ENCODE assay signal across 19 cellular contexts in genomic region chr15:74837482-74837881, GRCh38. TPM values are rescaled to one million over a fixed set of nuclear protein-coding genes. Genes with fewer than 3 reads are reported as not detected.
DNase-seq lines count a peak whose midpoint lies in the region; ATAC-seq, FAIRE-seq and TF ChIP-seq lines count a peak whose summit lies in the region.
"Had no signal": no experiment of that assay in that cellular context is flagged by ENCODE, and none has a peak within 500 bp of the region (broad histone marks: within the 10 kb centered on the region; RNA-seq: fewer than 3 reads in every experiment).

No MANE protein-coding gene starts in this region.

- H3K27ac ChIP-seq in transverse colon: no peak overlapping the region
- H3K27ac ChIP-seq: 22Rv1, PC-9, SK-N-MC had no signal

- no peaks in the 10 kb centered on the region for H3K9me3 ChIP-seq in transverse colon
- H3K9me3 ChIP-seq: BLaER1 treated with 17β-estradiol and CSF1 and Interleukin-3, amounts not matched to agents 10 nM and 100 nM; MG63 had no signal

- H3K27me3 ChIP-seq in transverse colon: no peaks in the 10 kb centered on the region
- H3K27me3 ChIP-seq: BLaER1 treated with 17β-estradiol and CSF1 and Interleukin-3, amounts not matched to agents 10 nM and 100 nM; MG63 had no signal

- ATAC-seq in activated CD8-positive, alpha-beta T cell treated with anti-CD3 and anti-CD28 coated beads for 36 hours: peak; percentile 25
- ATAC-seq in activated CD8-positive, alpha-beta T cell treated with anti-CD3 and anti-CD28 coated beads, Interleukin-2, amount 10 ng/mL, durations not matched to agents 7 days and 5 days: no peak
- ATAC-seq in GM21360 (IDR thresholded peaks at IDR 0.05; ENCODE audit: unreplicated experiment): no peak
- ATAC-seq in activated naive CD8-positive, alpha-beta T cell treated with anti-CD3 and anti-CD28 coated beads, Interleukin-2, amount 50 U/mL, for 24 hours: no peak

- H3K27me3 Mint-ChIP-seq in activated CD8-positive, alpha-beta T cell treated with anti-CD3 and anti-CD28 coated beads for 36 hours: no peaks in the 10 kb centered on the region
- H3K27me3 Mint-ChIP-seq in activated CD8-positive, alpha-beta T cell treated with anti-CD3 and anti-CD28 coated beads, Interleukin-2, amount 10 ng/mL, durations not matched to agents 7 days and 5 days (ENCODE audit: low read depth): no peaks in the 10 kb centered on the region
- H3K27me3 Mint-ChIP-seq in brain: peaks cover 9% of the 10 kb centered on the region
- peaks cover 10% of the 10 kb centered on the region for H3K27me3 Mint-ChIP-seq in nephron progenitor cell (ENCODE audit: low read depth, poor library complexity)
- H3K27me3 Mint-ChIP-seq in activated naive CD8-positive, alpha-beta T cell treated with anti-CD3 and anti-CD28 coated beads, Interleukin-2, amount 50 U/mL, for 24 hours: no peaks in the 10 kb centered on the region

- CTCF ChIA-PET in activated CD8-positive, alpha-beta T cell treated with anti-CD3 and anti-CD28 coated beads for 36 hours (lab: Charles Lee): interaction anchor here (0.7 to 3.1 kb wide), 5 partner anchors 9 to 69 kb away, joined by 3 to 15 read pairs (median 11); partner anchors contain the start of gene CPLX3
- CTCF ChIA-PET in activated CD8-positive, alpha-beta T cell treated with anti-CD3 and anti-CD28 coated beads, Interleukin-2, amount 10 ng/mL, durations not matched to agents 7 days and 5 days (lab: Charles Lee): interaction anchor here (0.9 to 1.8 kb wide), 7 partner anchors 10 to 68 kb away, joined by 4 to 10 read pairs (median 5); no protein-coding TSS in a partner anchor

- H3K4me1 ChIP-seq in transverse colon: peaks cover 13 to 18% (median 17%) of the 10 kb centered on the region in 4 donors

- FAIRE-seq in GM19239 (lab: Jason Lieb, UNC): no peak
- FAIRE-seq: GM18507 had no signal

- H3K36me3 Mint-ChIP-seq in activated CD8-positive, alpha-beta T cell treated with anti-CD3 and anti-CD28 coated beads for 36 hours (ENCODE audit: low read depth): peaks cover 11% of the 10 kb centered on the region
- H3K36me3 Mint-ChIP-seq in activated CD8-positive, alpha-beta T cell treated with anti-CD3 and anti-CD28 coated beads, Interleukin-2, amount 10 ng/mL, durations not matched to agents 7 days and 5 days (ENCODE audit: low read depth): peaks cover 40% of the 10 kb centered on the region
- H3K36me3 Mint-ChIP-seq in brain (peaks cover 4% of the 10 kb centered on the region), nephron progenitor cell (ENCODE audit: low read depth) (no peaks in the 10 kb centered on the region)
- peaks cover 8% of the 10 kb centered on the region for H3K36me3 Mint-ChIP-seq in activated naive CD8-positive, alpha-beta T cell treated with anti-CD3 and anti-CD28 coated beads, Interleukin-2, amount 50 U/mL, for 24 hours (ENCODE audit: low read depth)

- no peak overlapping the region for H3K27ac Mint-ChIP-seq in activated CD8-positive, alpha-beta T cell treated with anti-CD3 and anti-CD28 coated beads for 36 hours
- H3K27ac Mint-ChIP-seq in activated CD8-positive, alpha-beta T cell treated with anti-CD3 and anti-CD28 coated beads, Interleukin-2, amount 10 ng/mL, durations not matched to agents 7 days and 5 days: no peak overlapping the region
- H3K27ac Mint-ChIP-seq in brain (peak overlapping the region in 3 of 5 experiments; percentile 10 to 38 (median 12)), nephron progenitor cell (peak overlapping the region; percentile 54)
- no peak overlapping the region for H3K27ac Mint-ChIP-seq in activated naive CD8-positive, alpha-beta T cell treated with anti-CD3 and anti-CD28 coated beads, Interleukin-2, amount 50 U/mL, for 24 hours

- intact Hi-C loops in activated CD8-positive, alpha-beta T cell treated with anti-CD3 and anti-CD28 coated beads for 36 hours (cut with micrococcal nuclease): no loop called here
- intact Hi-C loops in transverse colon (cut with DNase I; ENCODE audit: low total_unique reads): no loop called here

- TF ChIP-seq EP300 in transverse colon (IDR thresholded peaks at IDR 0.05; ENCODE audit: low read depth): no peak

- DNase-seq in activated CD8-positive, alpha-beta T cell treated with anti-CD3 and anti-CD28 coated beads for 36 hours: peak; percentile 26
- DNase-seq in activated CD8-positive, alpha-beta T cell treated with anti-CD3 and anti-CD28 coated beads, Interleukin-2, amount 10 ng/mL, durations not matched to agents 7 days and 5 days: no peak
- DNase-seq in nephron progenitor cell: no peak
- no peak for DNase-seq in activated naive CD8-positive, alpha-beta T cell treated with anti-CD3 and anti-CD28 coated beads, Interleukin-2, amount 50 U/mL, for 24 hours
- DNase-seq in transverse colon: no peak
- no peak for DNase-seq in GM19239 (ENCODE audit: insufficient read length, low spot score)
- DNase-seq: EL, MG63, NCI-H1105 treated with DMSO at 0.1 percent for 48 hours, NCI-H187 treated with DMSO at 0.1 percent for 48 hours, NCI-H446, PC-9 had no signal

- in situ Hi-C loops in transverse colon (cut with MboI; ENCODE audit: low pct_ligation_motif_present in 1 of 4, low pct_unique_long_range_greater_than_20kb in 1 of 4, low sequenced_read_pairs in 3 of 4): loop anchor here in 1 of 4 donors (10.0 kb wide), 1 partner anchor 67 kb away; the partner anchor contains the start of gene FAM219B

- no peak for TF ChIP-seq POLR2A in transverse colon (IDR thresholded peaks at IDR 0.05)

- H3K4me3 ChIP-seq in transverse colon: no peak overlapping the region
- H3K4me3 ChIP-seq: BLaER1 treated with 17β-estradiol and CSF1 and Interleukin-3, amounts not matched to agents 10 nM and 100 nM; MG63; PC-9; SK-N-MC had no signal

- H3K36me3 ChIP-seq in transverse colon: no peaks in the 10 kb centered on the region

- no peaks in the 10 kb centered on the region for H3K9me3 Mint-ChIP-seq in activated CD8-positive, alpha-beta T cell treated with anti-CD3 and anti-CD28 coated beads for 36 hours
- no peaks in the 10 kb centered on the region for H3K9me3 Mint-ChIP-seq in activated CD8-positive, alpha-beta T cell treated with anti-CD3 and anti-CD28 coated beads, Interleukin-2, amount 10 ng/mL, durations not matched to agents 7 days and 5 days (ENCODE audit: insufficient read depth)
- H3K9me3 Mint-ChIP-seq in brain: no peaks in the 10 kb centered on the region
- no peaks in the 10 kb centered on the region for H3K9me3 Mint-ChIP-seq in nephron progenitor cell
- no peaks in the 10 kb centered on the region for H3K9me3 Mint-ChIP-seq in activated naive CD8-positive, alpha-beta T cell treated with anti-CD3 and anti-CD28 coated beads, Interleukin-2, amount 50 U/mL, for 24 hours

- no peak overlapping the region for H3K4me3 Mint-ChIP-seq in activated CD8-positive, alpha-beta T cell treated with anti-CD3 and anti-CD28 coated beads for 36 hours
- H3K4me3 Mint-ChIP-seq in activated CD8-positive, alpha-beta T cell treated with anti-CD3 and anti-CD28 coated beads, Interleukin-2, amount 10 ng/mL, durations not matched to agents 7 days and 5 days: no peak overlapping the region
- H3K4me3 Mint-ChIP-seq in brain (no peak overlapping the region), nephron progenitor cell (no peak overlapping the region)
- H3K4me3 Mint-ChIP-seq in activated naive CD8-positive, alpha-beta T cell treated with anti-CD3 and anti-CD28 coated beads, Interleukin-2, amount 50 U/mL, for 24 hours: no peak overlapping the region

- 80 to 81% methylated on average over 2 to 15 of the region's 15 CpGs for WGBS in transverse colon (ENCODE audit: low coverage in 1 of 2), 2 donors

- POLR2A ChIA-PET in activated CD8-positive, alpha-beta T cell treated with anti-CD3 and anti-CD28 coated beads for 36 hours (lab: Charles Lee): interaction anchor here (1.6 kb wide), 1 partner anchor 17 kb away, joined by 6 read pairs; no protein-coding TSS in a partner anchor
- POLR2A ChIA-PET in activated CD8-positive, alpha-beta T cell treated with anti-CD3 and anti-CD28 coated beads, Interleukin-2, amount 10 ng/mL, durations not matched to agents 7 days and 5 days (lab: Charles Lee): interaction anchor here (1.1 kb wide), 1 partner anchor 64 kb away, joined by 3 read pairs; no protein-coding TSS in a partner anchor

- TF ChIP-seq CTCF in activated CD8-positive, alpha-beta T cell treated with anti-CD3 and anti-CD28 coated beads for 36 hours (IDR thresholded peaks at IDR 0.05): no peak
- TF ChIP-seq CTCF in brain (conservative IDR thresholded peaks at IDR 0.05) (peak in 1 of 2 experiments; percentile 16), nephron progenitor cell (IDR thresholded peaks at IDR 0.05) (no peak), transverse colon (IDR thresholded peaks at IDR 0.05) (no peak)

- peaks cover 19% of the 10 kb centered on the region for H3K4me1 Mint-ChIP-seq in activated CD8-positive, alpha-beta T cell treated with anti-CD3 and anti-CD28 coated beads for 36 hours (ENCODE audit: low read depth)
- H3K4me1 Mint-ChIP-seq in activated CD8-positive, alpha-beta T cell treated with anti-CD3 and anti-CD28 coated beads, Interleukin-2, amount 10 ng/mL, durations not matched to agents 7 days and 5 days (ENCODE audit: low read depth): peaks cover 17% of the 10 kb centered on the region
- H3K4me1 Mint-ChIP-seq in brain: peaks cover 32% of the 10 kb centered on the region
- H3K4me1 Mint-ChIP-seq in nephron progenitor cell: peaks cover 58% of the 10 kb centered on the region
- peaks cover 19% of the 10 kb centered on the region for H3K4me1 Mint-ChIP-seq in activated naive CD8-positive, alpha-beta T cell treated with anti-CD3 and anti-CD28 coated beads, Interleukin-2, amount 50 U/mL, for 24 hours

RNA-seq across cellular contexts. Expression of gene ULK3, which starts 5.5 kb away (rescaled TPM):
- 10 to 100 TPM; 45.9 to 49.3 TPM for total RNA-seq in activated CD8-positive, alpha-beta T cell treated with anti-CD3 and anti-CD28 coated beads for 36 hours
- 10 to 100 TPM; 56.9 to 58.0 TPM for total RNA-seq in activated CD8-positive, alpha-beta T cell treated with anti-CD3 and anti-CD28 coated beads, Interleukin-2, amount 10 ng/mL, durations not matched to agents 7 days and 5 days
- 25.2 TPM for polyA plus RNA-seq in brain (ENCODE audit: insufficient read depth, low read depth, low replicate concordance)
- 100 to 1,000 TPM; 138 to 473 (median 312) TPM for total RNA-seq in transverse colon

RNA-seq across cellular contexts. Expression of gene CPLX3, which starts 11.1 kb away (rescaled TPM):
- total RNA-seq in activated CD8-positive, alpha-beta T cell treated with anti-CD3 and anti-CD28 coated beads for 36 hours: under 1 TPM in 1 of 2 experiments, not detected in 1; 0.11 TPM
- total RNA-seq in activated CD8-positive, alpha-beta T cell treated with anti-CD3 and anti-CD28 coated beads, Interleukin-2, amount 10 ng/mL, durations not matched to agents 7 days and 5 days: not detected
- 2.1 TPM for polyA plus RNA-seq in brain (ENCODE audit: insufficient read depth, low read depth, low replicate concordance)
- total RNA-seq in transverse colon: not detected
- total RNA-seq: H4, PC-9 had no signal

RNA-seq across cellular contexts. Expression of gene LMAN1L, which starts 24.8 kb away (rescaled TPM):
- under 1 TPM in 1 of 2 experiments, not detected in 1; 0.11 TPM for total RNA-seq in activated CD8-positive, alpha-beta T cell treated with anti-CD3 and anti-CD28 coated beads for 36 hours
- total RNA-seq in activated CD8-positive, alpha-beta T cell treated with anti-CD3 and anti-CD28 coated beads, Interleukin-2, amount 10 ng/mL, durations not matched to agents 7 days and 5 days: 1 to 10 TPM in 1 of 2 experiments, under 1 TPM in 1; 0.47 to 1.0 TPM
- not detected for polyA plus RNA-seq in brain (ENCODE audit: insufficient read depth, low read depth, low replicate concordance)
- total RNA-seq in transverse colon: 10 to 100 TPM in 1 of 4 donors, not detected in 3; 20.2 TPM
- total RNA-seq: PC-9 had no signal

RNA-seq across cellular contexts. Expression of gene SCAMP2, which starts 35.7 kb away (rescaled TPM):
- total RNA-seq in activated CD8-positive, alpha-beta T cell treated with anti-CD3 and anti-CD28 coated beads for 36 hours: 10 to 100 TPM; 57.8 to 58.9 TPM
- total RNA-seq in activated CD8-positive, alpha-beta T cell treated with anti-CD3 and anti-CD28 coated beads, Interleukin-2, amount 10 ng/mL, durations not matched to agents 7 days and 5 days: 100 to 1,000 TPM in 1 of 2 experiments, 10 to 100 TPM in 1; 96.9 to 105 TPM
- polyA plus RNA-seq in brain (ENCODE audit: insufficient read depth, low read depth, low replicate concordance): 70.3 TPM
- 100 to 1,000 TPM; 154 to 234 (median 193) TPM for total RNA-seq in transverse colon

RNA-seq across cellular contexts. Expression of gene MPI, which starts 52.4 kb away (rescaled TPM):
- 10 to 100 TPM; 67.1 to 74.3 TPM for total RNA-seq in activated CD8-positive, alpha-beta T cell treated with anti-CD3 and anti-CD28 coated beads for 36 hours
- 10 to 100 TPM; 55.7 to 56.7 TPM for total RNA-seq in activated CD8-positive, alpha-beta T cell treated with anti-CD3 and anti-CD28 coated beads, Interleukin-2, amount 10 ng/mL, durations not matched to agents 7 days and 5 days
- polyA plus RNA-seq in brain (ENCODE audit: insufficient read depth, low read depth, low replicate concordance): 64.7 TPM
- total RNA-seq in transverse colon: 100 to 1,000 TPM in 2 of 4 donors, 10 to 100 TPM in 2; 63.1 to 176 (median 98.4) TPM

Comparison
In these comparisons a context has a peak if more than half of its experiments do, and no peak if none do; other contexts are left out.
1. H3K27ac Mint-ChIP-seq: peak in brain (3 of 5) and nephron progenitor cell (single experiment); none in activated CD8-positive, alpha-beta T cell treated with anti-CD3 and anti-CD28 coated beads for 36 hours (single experiment), activated CD8-positive, alpha-beta T cell treated with anti-CD3 and anti-CD28 coated beads, Interleukin-2, amount 10 ng/mL, durations not matched to agents 7 days and 5 days (single experiment) and activated naive CD8-positive, alpha-beta T cell treated with anti-CD3 and anti-CD28 coated beads, Interleukin-2, amount 50 U/mL, for 24 hours (single experiment).